In genomic region chrX:68762649-68763268, GRCh38 we compare ENCODE assay signal across 16 cellular contexts.
"Had no signal": no experiment of that assay in that cellular context is flagged by ENCODE, and none has a peak within 500 bp of the region (broad histone marks: within the 10 kb centered on the region; RNA-seq: fewer than 3 reads in every experiment).

No MANE protein-coding gene starts in this region.

- H3K4me1 ChIP-seq: adrenal gland, colonic mucosa, gastrocnemius medialis, heart right ventricle, tibial artery had no signal

- DNase-seq: activated CD4-positive, alpha-beta T cell treated with anti-CD3 and anti-CD28 coated beads, Interleukin-2, amount 50 U/mL, for 4 hours; activated CD8-positive, alpha-beta memory T cell treated with anti-CD3 and anti-CD28 coated beads, Interleukin-2, amount 50 U/mL, for 48 hours; activated naive CD4-positive, alpha-beta T cell; activated T-cell treated with anti-CD3 and anti-CD28 coated beads, Interleukin-2, amount 50 U/mL, for 4 hours; adrenal gland; colonic mucosa; gastrocnemius medialis; heart right ventricle; kidney; natural killer cell; stimulated activated CD4-positive, alpha-beta T cell treated with anti-CD3 and anti-CD28 coated beads, Interleukin-12 subunit alpha, Interleukin-12 subunit beta, amount 100 ng/mL, for 4 hours; stimulated activated CD4-positive, alpha-beta T cell treated with anti-CD3 and anti-CD28 coated beads, Interleukin-4, amount 100 ng/mL, for 4 hours; stimulated activated naive CD8-positive, alpha-beta T cell treated with anti-CD3 and anti-CD28 coated beads, Interleukin-15, Interleukin-2, amounts not matched to agents 100 U/mL and 50 U/mL, for 24 hours; T1000; tibial artery had no signal

- H3K36me3 ChIP-seq: adrenal gland, colonic mucosa, gastrocnemius medialis, heart right ventricle, tibial artery had no signal

- H3K9me3 ChIP-seq: adrenal gland, colonic mucosa, gastrocnemius medialis, heart right ventricle, tibial artery had no signal

- ATAC-seq: activated T-cell treated with anti-CD3 and anti-CD28 coated beads, Interleukin-2, amount 50 U/mL, for 4 hours; gastrocnemius medialis; natural killer cell; stimulated activated naive CD8-positive, alpha-beta T cell treated with anti-CD3 and anti-CD28 coated beads, Interleukin-15, Interleukin-2, amounts not matched to agents 100 U/mL and 50 U/mL, for 24 hours; WTC11 had no signal

- H3K27ac ChIP-seq: adrenal gland, colonic mucosa, gastrocnemius medialis, heart right ventricle, tibial artery had no signal

- H3K4me3 ChIP-seq: adrenal gland, colonic mucosa, gastrocnemius medialis, heart right ventricle, tibial artery had no signal

- H3K27me3 ChIP-seq: adrenal gland, gastrocnemius medialis, tibial artery had no signal
